Comparison of ENCODE assay signal across 11 cellular contexts in the genomic region with DNA sequence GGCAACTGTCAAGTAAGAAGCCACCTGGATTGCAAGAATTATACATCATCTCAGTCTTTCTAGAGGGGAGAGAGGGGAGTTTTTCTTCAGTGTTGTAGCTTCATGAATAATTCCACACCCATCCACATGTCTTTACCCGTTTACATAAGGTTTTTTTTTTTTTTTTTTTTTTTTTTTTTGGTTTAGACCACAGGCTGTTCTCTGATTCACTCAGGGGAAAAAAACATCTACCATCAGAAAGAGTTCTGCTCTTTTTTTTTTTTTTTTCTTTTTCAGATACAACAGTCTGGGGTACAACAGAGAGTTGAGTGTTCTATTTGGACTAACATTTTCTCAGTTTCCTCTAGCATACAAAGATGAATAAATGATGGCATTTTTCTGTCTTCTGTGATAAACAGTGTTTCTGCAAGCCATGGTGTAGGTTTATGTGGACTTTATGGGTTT. TPM values are rescaled to one million over a fixed set of nuclear protein-coding genes. Genes with fewer than 3 reads are reported as not detected.
DNase-seq lines count a peak whose midpoint lies in the region; ATAC-seq, FAIRE-seq and TF ChIP-seq lines count a peak whose summit lies in the region.
"Had no signal": no experiment of that assay in that cellular context is flagged by ENCODE, and none has a peak within 500 bp of the region (broad histone marks: within the 10 kb centered on the region; RNA-seq: fewer than 3 reads in every experiment).

No MANE protein-coding gene starts in this region.

- H3K27me3 ChIP-seq in GM12878 (replicated peaks in 1 of 2; ENCODE audit: control insufficient read depth in 2 of 2, insufficient read depth in 2 of 2, low read length in 1 of 2) (no peaks in the 10 kb centered on the region), pancreas (no peaks in the 10 kb centered on the region)

- TF ChIP-seq POLR2A in GM12878 (IDR thresholded peaks at IDR 0.05; ENCODE audit: low read depth, low read length) = no peak

- no peak overlapping the region for H3K9ac ChIP-seq in GM12878 (ENCODE audit: control insufficient read depth, insufficient read depth, low read length)
- H3K9ac ChIP-seq in kidney (ENCODE audit: low read length in 2 of 2) = no peak overlapping the region

- no peak for TF ChIP-seq RAD21 in GM12878 (IDR thresholded peaks at IDR 0.05; ENCODE audit: insufficient read depth, low read depth, low read length)

- no peaks in the 10 kb centered on the region for H4K20me1 ChIP-seq in GM12878 (ENCODE audit: control insufficient read depth, insufficient read depth)

- H3K79me2 ChIP-seq in GM12878 (ENCODE audit: control insufficient read depth, insufficient read depth, low read length) = peaks cover 2% of the 10 kb centered on the region

- H3K4me3 ChIP-seq in Jurkat, Clone E6-1 (ENCODE audit: low read length) = no peak overlapping the region
- 0 out of 2 replicates have a peak overlapping the region, but pooled peaks have one; percentile 0 for H3K4me3 ChIP-seq in GM12878
- H3K4me3 ChIP-seq in pancreas = no peak overlapping the region
- no peak overlapping the region for H3K4me3 ChIP-seq in kidney (ENCODE audit: low read length in 2 of 2)

- peak; percentile 56 for FAIRE-seq in GM12878 (lab: Jason Lieb, UNC)
- FAIRE-seq in urothelium cell line (lab: Jason Lieb, UNC) = no peak
- FAIRE-seq in pancreas (lab: Jason Lieb, UNC) = no peak
- no peak for FAIRE-seq in kidney (lab: Jason Lieb, UNC)
- FAIRE-seq: TTC549 had no signal

- ATAC-seq in natural killer cell treated with Interleukin-12 subunit alpha and Interleukin-12 subunit beta and Interleukin-15 and Interleukin-18, amount 100 ng/mL, for 72 hours = peak in 1 of 2 donors; percentile 46
- ATAC-seq in natural killer cell = no peak
- peak; percentile 41 for ATAC-seq in GM12878
- ATAC-seq in pancreas = no peak

- RAD21 ChIA-PET in GM12878 (lab: Charles Lee; ENCODE audit: unreplicated experiment) = interaction anchor here (0.6 to 10.2 kb wide), 23 partner anchors 8 to 416 kb away, joined by 3 to 179 read pairs (median 4); a partner anchor contains a TSS

- no peaks in the 10 kb centered on the region for H3K9me3 Mint-ChIP-seq in natural killer cell treated with Interleukin-12 subunit alpha and Interleukin-12 subunit beta and Interleukin-15 and Interleukin-18, amount 100 ng/mL, for 72 hours
- H3K9me3 Mint-ChIP-seq in natural killer cell = no peaks in the 10 kb centered on the region
- H3K9me3 Mint-ChIP-seq: dendritic cell treated with granulocyte-macrophage colony-stimulating factor and Interleukin-4, amounts not matched to agents 40 ng/mL and 50 ng/mL, for 4 days had no signal

- peaks cover 0 to 5% of the 10 kb centered on the region in 2 donors for H3K27me3 Mint-ChIP-seq in natural killer cell treated with Interleukin-12 subunit alpha and Interleukin-12 subunit beta and Interleukin-15 and Interleukin-18, amount 100 ng/mL, for 72 hours
- no peaks in the 10 kb centered on the region for H3K27me3 Mint-ChIP-seq in natural killer cell (ENCODE audit: low read depth in 2 of 2)

- POLR2A ChIA-PET in GM12878 (lab: Charles Lee) = interaction anchor here (0.5 to 2.0 kb wide), 12 partner anchors 8 to 610 kb away, joined by 3 to 11 read pairs (median 6); a partner anchor contains a TSS

- no TSS peak for BruUV-seq in GM12878 (replicated peaks; lab: Mats Ljungman, UMichigan)

- no peak for TF ChIP-seq CTCF in natural killer cell (IDR thresholded peaks at IDR 0.05)
- no peak for TF ChIP-seq CTCF in GM12878 (IDR thresholded peaks at IDR 0.05 in 2 of 3, conservative IDR thresholded peaks at IDR 0.05 in 1 of 3; ENCODE audit: control insufficient read depth in 2 of 3, extremely low read depth in 1 of 3, insufficient read depth in 1 of 3, low read depth in 3 of 3, low read length in 3 of 3)
- no peak for TF ChIP-seq CTCF in pancreas (IDR thresholded peaks at IDR 0.05)
- no peak for TF ChIP-seq CTCF in kidney (IDR thresholded peaks at IDR 0.05; ENCODE audit: borderline replicate concordance, extremely low read depth, insufficient read depth)

- intact Hi-C loops in natural killer cell (cut with micrococcal nuclease) = no loop called here
- intact Hi-C loops in GM12878 (cut with micrococcal nuclease; ENCODE audit: unreplicated experiment) = loop anchor here (1.0 to 5.0 kb wide), 6 partner anchors 43 to 347 kb away; no protein-coding TSS in a partner anchor
- intact Hi-C loops in pancreas (cut with DNase I) = loop anchor here in 2 of 3 donors (10.0 kb wide), 1 partner anchor 179 kb away; no protein-coding TSS in a partner anchor
- intact Hi-C loops in kidney (cut with DNase I) = loop anchor here (10.0 kb wide), 1 partner anchor 179 kb away; no protein-coding TSS in a partner anchor

- CTCF ChIA-PET in GM12878 (lab: Yijun Ruan, JAX) = interaction anchor here (0.7 to 9.8 kb wide), 18 partner anchors 8 to 346 kb away, joined by 3 to 280 read pairs (median 4); a partner anchor contains a TSS

- TF ChIP-seq EP300 in GM12878 (IDR thresholded peaks at IDR 0.05; ENCODE audit: borderline replicate concordance in 1 of 2, control insufficient read depth in 1 of 2, low read depth in 2 of 2, low read length in 2 of 2) = peak; percentile 59 to 62; a peak in 2 of 4 replicates

- H3K4me1 ChIP-seq in GM12878 (ENCODE audit: control insufficient read depth, insufficient read depth, low read length) (peaks cover 46% of the 10 kb centered on the region), pancreas (peaks cover 0 to 12% (median 0%) of the 10 kb centered on the region in 3 donors), kidney (ENCODE audit: control insufficient read depth in 1 of 2, insufficient read depth in 1 of 2, low read depth in 1 of 2, low read length in 2 of 2) (peaks cover 0 to 3% of the 10 kb centered on the region in 2 donors)

- peak overlapping the region; percentile 63; the same call in 1 of the 2 replicates for H3K4me2 ChIP-seq in GM12878 (ENCODE audit: control insufficient read depth, insufficient read depth)

- H3K9me3 ChIP-seq in GM12878 (replicated peaks; ENCODE audit: control insufficient read depth, insufficient read depth, low read length) (no peaks in the 10 kb centered on the region), pancreas (no peaks in the 10 kb centered on the region), kidney (ENCODE audit: control insufficient read depth in 1 of 2, low read length in 2 of 2) (no peaks in the 10 kb centered on the region)

- peaks cover 21 to 25% of the 10 kb centered on the region in 2 donors for H3K4me1 Mint-ChIP-seq in natural killer cell treated with Interleukin-12 subunit alpha and Interleukin-12 subunit beta and Interleukin-15 and Interleukin-18, amount 100 ng/mL, for 72 hours (ENCODE audit: low read depth in 2 of 2)
- peaks cover 6% of the 10 kb centered on the region in 2 donors for H3K4me1 Mint-ChIP-seq in natural killer cell

- no peaks in the 10 kb centered on the region for H3K36me3 ChIP-seq in GM12878 (ENCODE audit: control insufficient read depth in 2 of 2, insufficient read depth in 2 of 2, low read length in 1 of 2)
- H3K36me3 ChIP-seq in pancreas = no peaks in the 10 kb centered on the region
- H3K36me3 ChIP-seq in kidney (ENCODE audit: control insufficient read depth in 1 of 2, insufficient read depth in 2 of 2, low read length in 2 of 2) = no peaks in the 10 kb centered on the region

- DNase-seq in natural killer cell treated with Interleukin-12 subunit alpha and Interleukin-12 subunit beta and Interleukin-15 and Interleukin-18, amount 100 ng/mL, for 72 hours (ENCODE audit: low spot score) = no peak
- DNase-seq in natural killer cell (no peak), GM12878 (ENCODE audit: low read depth, low spot score) (peak; percentile 74), urothelium cell line (ENCODE audit: low spot score) (peak; percentile 24), pancreas (no peak), kidney (no peak)
- peak; percentile 31 for DNase-seq in Jurkat, Clone E6-1 (ENCODE audit: low read depth, low spot score)
- DNase-seq in stimulated activated CD4-positive, alpha-beta T cell treated with anti-CD3 and anti-CD28 coated beads, Interleukin-2, amount 100 ng/mL, for 48 hours = no peak
- DNase-seq: NCI-H187 treated with DMSO at 0.1 percent for 48 hours had no signal

- H3K36me3 Mint-ChIP-seq in natural killer cell treated with Interleukin-12 subunit alpha and Interleukin-12 subunit beta and Interleukin-15 and Interleukin-18, amount 100 ng/mL, for 72 hours = no peaks in the 10 kb centered on the region
- H3K36me3 Mint-ChIP-seq in natural killer cell = no peaks in the 10 kb centered on the region

- H3K27ac Mint-ChIP-seq in natural killer cell treated with Interleukin-12 subunit alpha and Interleukin-12 subunit beta and Interleukin-15 and Interleukin-18, amount 100 ng/mL, for 72 hours = peak overlapping the region; percentile 73 to 77
- no peak overlapping the region for H3K27ac Mint-ChIP-seq in natural killer cell
- H3K27ac Mint-ChIP-seq: dendritic cell treated with granulocyte-macrophage colony-stimulating factor and Interleukin-4, amounts not matched to agents 40 ng/mL and 50 ng/mL, for 4 days had no signal

- H3K4me3 Mint-ChIP-seq in natural killer cell treated with Interleukin-12 subunit alpha and Interleukin-12 subunit beta and Interleukin-15 and Interleukin-18, amount 100 ng/mL, for 72 hours = peak overlapping the region; percentile 47
- no peak overlapping the region for H3K4me3 Mint-ChIP-seq in natural killer cell
- H3K4me3 Mint-ChIP-seq: dendritic cell treated with granulocyte-macrophage colony-stimulating factor and Interleukin-4, amounts not matched to agents 40 ng/mL and 50 ng/mL, for 4 days had no signal

- 0% methylated on average over 1 of the region's 1 CpG for WGBS in GM12878 (ENCODE audit: insufficient coverage, insufficient replicate concordance, low lambda C conversion rate, missing lambda C conversion rate)
- 43 to 70% methylated on average over 1 of the region's 1 CpG for WGBS in pancreas, 2 donors

- SMC1A ChIA-PET in GM12878 (lab: Charles Lee; ENCODE audit: uncharacterized antibody, unreplicated experiment) = interaction anchor here (0.6 to 6.7 kb wide), 26 partner anchors 8 to 346 kb away, joined by 3 to 195 read pairs (median 4); a partner anchor contains a TSS

- no peak overlapping the region for H2AFZ ChIP-seq in GM12878 (ENCODE audit: control insufficient read depth, low read depth, low read length)

- in situ Hi-C loops in GM12878 (cut with MboI) = no loop called here

- H3K27ac ChIP-seq in GM12878 (ENCODE audit: control insufficient read depth, insufficient read depth) = peak overlapping the region; percentile 80
- H3K27ac ChIP-seq in pancreas = no peak overlapping the region
- no peak overlapping the region for H3K27ac ChIP-seq in kidney (ENCODE audit: low read depth in 2 of 2, low read length in 2 of 2)

RNA-seq across cellular contexts. Expression of a gene that starts 4.9 kb away (rescaled TPM):
- 10 to 100 TPM in 1 of 2 donors, 1 to 10 TPM in 1; 8.7 to 18.5 TPM for total RNA-seq in natural killer cell treated with Interleukin-12 subunit alpha and Interleukin-12 subunit beta and Interleukin-15 and Interleukin-18, amount 100 ng/mL, for 72 hours
- total RNA-seq in natural killer cell = under 1 TPM; 0.40 to 0.48 (median 0.40) TPM
- 24.2 TPM for polyA plus RNA-seq in Jurkat, Clone E6-1 (2012; ENCODE audit: insufficient read depth, insufficient read length)
- total RNA-seq in GM12878 (2013; cell fraction: nucleolus; rRNA removed) = 19.5 and 20.7 TPM in 2 replicates
- total RNA-seq in GM12878 (2014; rRNA removed) = 15.4 and 20.3 TPM in 2 replicates
- 25.4 and 25.5 TPM in 2 replicates for total RNA-seq in GM12878 (2014; rRNA removed; fragmentation: Illumina TruSeq; extraction: Trizol)
- 13.8 and 14.9 TPM in 2 replicates for total RNA-seq in GM12878 (2021)
- polyA plus RNA-seq in GM12878 (2011; ENCODE audit: low read depth) = 2.3 TPM
- 15.5 and 33.1 TPM in 2 replicates for polyA plus RNA-seq in GM12878 (2011; rRNA removed)
- polyA plus RNA-seq in GM12878 (2011; cell fraction: cytosol; rRNA removed) = 4.6 TPM in 2 replicates
- 6.6 and 10.4 TPM in 2 replicates for polyA plus RNA-seq in GM12878 (2011; cell fraction: nucleus; rRNA removed)
- 3.6 and 6.1 TPM in 2 replicates for polyA plus RNA-seq in GM12878 (2012)
- polyA plus RNA-seq in GM12878 (2014; fragmentation: Illumina TruSeq; extraction: Trizol) = 19.4 and 23.4 TPM in 2 replicates
- 1 to 10 TPM; 6.8 to 6.9 TPM for polyA plus RNA-seq in GM12878 (2014; fragmentation: Nextera tagmentation; extraction: Ambion mirVana)
- 11.1 and 14.0 TPM in 2 replicates for polyA plus RNA-seq in GM12878 (2014; rRNA removed)
- polyA plus RNA-seq in GM12878 (2016; fragmentation: Nextera tagmentation; extraction: Ambion mirVana) = 10 to 100 TPM; 11.9 to 12.9 TPM
- polyA minus RNA-seq in GM12878 (2011; rRNA and poly(A)+ RNA removed) = 9.4 and 12.0 TPM in 2 replicates
- polyA minus RNA-seq in GM12878 (2011; cell fraction: cytosol; rRNA and poly(A)+ RNA removed) = 6.7 and 9.1 TPM in 2 replicates
- polyA minus RNA-seq in GM12878 (2011; cell fraction: nucleus; rRNA and poly(A)+ RNA removed) = 4.2 and 7.1 TPM in 2 replicates
- under 1 TPM in 5 of 6 donors, not detected in 1; 0.04 to 0.22 (median 0.15) TPM for total RNA-seq in pancreas
- under 1 TPM in 1 of 2 donors, not detected in 1; 0.04 TPM for polyA plus RNA-seq in pancreas
- 0.19 TPM for total RNA-seq in kidney
- polyA plus RNA-seq in kidney (ENCODE audit: insufficient read depth, low read depth, low replicate concordance) = not detected

RNA-seq across cellular contexts. Expression of a gene that starts 44.3 kb away (rescaled TPM):
- total RNA-seq in natural killer cell treated with Interleukin-12 subunit alpha and Interleukin-12 subunit beta and Interleukin-15 and Interleukin-18, amount 100 ng/mL, for 72 hours = 10 to 100 TPM; 24.3 to 27.5 TPM
- total RNA-seq in natural killer cell (10 to 100 TPM; 31.9 to 39.9 (median 38.7) TPM), GM12878 (2014; rRNA removed) (18.8 and 26.4 TPM in 2 replicates), GM12878 (2014; rRNA removed; fragmentation: Illumina TruSeq; extraction: Trizol) (33.6 and 36.8 TPM in 2 replicates), GM12878 (2021) (20.1 and 22.6 TPM in 2 replicates), pancreas (10 to 100 TPM in 4 of 6 donors, 1 to 10 TPM in 2; 9.0 to 12.8 (median 10.2) TPM), kidney (20.8 TPM)
- polyA plus RNA-seq in Jurkat, Clone E6-1 (2012; ENCODE audit: insufficient read depth, insufficient read length) = 24.7 TPM
- 34.8 and 42.5 TPM in 2 replicates for total RNA-seq in GM12878 (2013; cell fraction: nucleolus; rRNA removed)
- polyA plus RNA-seq in GM12878 (2011; ENCODE audit: low read depth) = 12.4 TPM
- polyA plus RNA-seq in GM12878 (2011; rRNA removed) (32.5 and 44.8 TPM in 2 replicates), GM12878 (2014; fragmentation: Illumina TruSeq; extraction: Trizol) (35.7 and 42.1 TPM in 2 replicates), GM12878 (2014; fragmentation: Nextera tagmentation; extraction: Ambion mirVana) (10 to 100 TPM; 17.3 to 17.5 TPM), GM12878 (2014; rRNA removed) (26.1 and 28.8 TPM in 2 replicates), GM12878 (2016; fragmentation: Nextera tagmentation; extraction: Ambion mirVana) (10 to 100 TPM; 19.5 to 24.6 TPM), pancreas (10 to 100 TPM; 19.9 to 24.6 TPM), kidney (ENCODE audit: insufficient read depth, low read depth, low replicate concordance) (18.2 TPM)
- polyA plus RNA-seq in GM12878 (2011; cell fraction: cytosol; rRNA removed) = 15.0 and 16.6 TPM in 2 replicates
- polyA plus RNA-seq in GM12878 (2011; cell fraction: nucleus; rRNA removed) = 15.4 and 16.1 TPM in 2 replicates
- 19.3 and 20.0 TPM in 2 replicates for polyA plus RNA-seq in GM12878 (2012)
- 20.3 and 26.3 TPM in 2 replicates for polyA minus RNA-seq in GM12878 (2011; rRNA and poly(A)+ RNA removed)
- 9.6 and 10.7 TPM in 2 replicates for polyA minus RNA-seq in GM12878 (2011; cell fraction: cytosol; rRNA and poly(A)+ RNA removed)
- 6.6 and 8.8 TPM in 2 replicates for polyA minus RNA-seq in GM12878 (2011; cell fraction: nucleus; rRNA and poly(A)+ RNA removed)

Comparison
In these comparisons a context has a peak if more than half of its experiments do, and no peak if none do; other contexts are left out.
1. H3K27ac Mint-ChIP-seq: peak in natural killer cell treated with Interleukin-12 subunit alpha and Interleukin-12 subunit beta and Interleukin-15 and Interleukin-18, amount 100 ng/mL, for 72 hours (2 of 2); none in natural killer cell (0 of 2).
2. DNase-seq: peak in Jurkat, Clone E6-1 (single experiment), GM12878 (single experiment) and urothelium cell line (single experiment); none in natural killer cell treated with Interleukin-12 subunit alpha and Interleukin-12 subunit beta and Interleukin-15 and Interleukin-18, amount 100 ng/mL, for 72 hours (single experiment), natural killer cell (single experiment), stimulated activated CD4-positive, alpha-beta T cell treated with anti-CD3 and anti-CD28 coated beads, Interleukin-2, amount 100 ng/mL, for 48 hours (0 of 2), pancreas (0 of 6) and kidney (single experiment).